Comparison of ENCODE assay signal across 11 cellular contexts in the genomic region with DNA sequence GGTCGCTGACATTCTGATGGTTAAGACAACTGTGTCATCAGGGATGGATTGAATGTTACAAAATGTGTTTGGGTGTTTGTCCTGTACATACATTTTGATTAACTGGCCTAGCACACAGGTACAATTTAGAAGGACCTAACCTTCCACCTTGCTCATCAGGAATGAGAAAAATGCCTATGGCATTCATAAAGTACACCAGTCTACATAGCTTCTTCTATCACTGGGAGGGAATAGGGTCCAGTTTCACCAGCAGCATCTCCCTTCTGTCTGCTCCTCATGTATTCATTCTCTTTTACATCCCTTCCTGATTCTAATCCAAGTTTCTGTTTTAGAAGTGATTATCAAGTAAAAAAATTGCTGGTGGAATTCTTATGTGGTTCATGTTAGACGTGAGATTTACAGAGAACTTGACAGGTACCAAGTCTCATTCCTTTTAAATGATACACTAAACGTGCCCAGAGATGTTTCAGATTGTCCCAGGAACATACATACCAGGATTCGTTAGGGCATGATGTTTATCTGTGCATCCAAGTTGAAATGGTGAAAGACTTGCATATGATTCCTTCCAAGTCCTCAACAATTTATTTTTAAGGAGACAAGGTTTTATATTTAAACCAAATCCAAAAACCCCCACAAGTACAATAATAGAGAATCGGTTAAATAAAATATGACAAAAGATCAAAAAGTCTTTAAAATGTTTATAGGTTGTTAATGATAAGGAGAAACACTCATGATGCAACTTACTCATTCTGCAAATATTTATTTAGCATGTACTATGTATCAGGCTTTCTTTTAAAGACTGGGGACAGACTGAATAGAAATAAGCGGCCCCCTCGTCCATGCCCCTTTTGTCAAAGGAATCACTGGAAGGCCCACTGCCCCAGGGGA.
"Had no signal": no experiment of that assay in that cellular context is flagged by ENCODE, and none has a peak within 500 bp of the region (broad histone marks: within the 10 kb centered on the region; RNA-seq: fewer than 3 reads in every experiment).

No MANE protein-coding gene starts in this region.

- H3K27me3 ChIP-seq: body of pancreas, right atrium auricular region had no signal

- H3K4me3 ChIP-seq: body of pancreas, right atrium auricular region, skin epidermis had no signal

- H3K9me3 ChIP-seq: body of pancreas had no signal

- H3K4me1 ChIP-seq: body of pancreas, right atrium auricular region had no signal

- H3K36me3 ChIP-seq: right atrium auricular region had no signal

- H3K27ac ChIP-seq: body of pancreas, right atrium auricular region had no signal

- ATAC-seq: body of pancreas; effector memory CD8-positive, alpha-beta T cell; natural killer cell; T-helper 17 cell; WTC11 had no signal

- DNase-seq: activated naive CD4-positive, alpha-beta T cell treated with anti-CD3 and anti-CD28 coated beads, Interleukin-2, amount 50 U/mL, for 16 hours; body of pancreas; cerebellar nuclear complex; effector memory CD8-positive, alpha-beta T cell; erythroblast; natural killer cell; nucleus accumbens; T-helper 17 cell had no signal
